1 cellular context compared by ENCODE assay signal in the genomic region with DNA sequence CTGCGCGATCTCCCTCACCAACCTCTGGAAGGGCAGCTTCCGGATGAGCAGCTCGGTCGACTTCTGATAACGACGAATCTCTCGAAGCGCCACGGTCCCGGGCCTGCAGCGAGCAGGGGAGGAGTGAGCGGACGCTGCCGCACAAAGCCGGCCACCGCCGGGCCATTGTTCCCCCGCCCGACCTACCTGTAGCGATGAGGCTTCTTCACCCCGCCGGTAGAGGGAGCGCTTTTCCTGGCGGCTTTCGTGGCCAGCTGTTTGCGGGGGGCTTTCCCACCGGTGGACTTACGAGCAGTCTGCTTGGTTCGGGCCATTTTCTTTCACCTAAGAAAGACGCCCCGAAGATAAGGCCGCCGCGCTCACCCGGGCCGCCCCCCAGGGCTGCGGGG.
TF ChIP-seq lines count a peak whose summit lies in the region.

No MANE protein-coding gene starts in this region.

TF ChIP-seq in SK-N-SH, 30 proteins besides CTCF, POLR2A, EP300 and RAD21 (continued from another document):
- no peak for TF ChIP-seq ZBTB33 (IDR thresholded peaks at IDR 0.05; ENCODE audit: borderline replicate concordance, low read depth)
